In the genomic region with DNA sequence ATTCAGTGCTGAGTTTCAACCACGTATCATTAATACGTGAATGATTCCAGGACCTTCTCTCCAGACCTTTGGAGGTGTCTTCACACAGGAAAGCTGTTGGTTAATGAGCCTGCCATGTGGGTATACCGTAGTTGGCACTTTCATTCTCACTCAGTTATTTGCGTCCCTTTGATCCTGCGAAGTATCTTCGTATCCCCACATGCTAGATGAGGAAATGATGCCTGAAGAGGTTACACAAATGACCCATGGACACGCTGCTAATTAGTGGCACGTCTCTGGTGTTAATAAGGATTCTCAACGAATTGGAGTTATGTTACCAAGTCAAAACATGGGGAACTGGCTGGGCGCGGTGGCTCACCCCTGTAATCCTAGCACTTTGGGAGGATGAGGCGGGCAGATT, we compare ENCODE assay signal across 1 cellular context.
TF ChIP-seq lines count a peak whose summit lies in the region.

No MANE protein-coding gene starts in this region.

TF ChIP-seq in H1, 55 proteins besides CTCF, POLR2A, EP300 and RAD21:
- TF ChIP-seq SIN3A (conservative IDR thresholded peaks at IDR 0.05 in 1 of 2, IDR thresholded peaks at IDR 0.05 in 1 of 2; ENCODE audit: low read depth in 1 of 2, low read length in 2 of 2) (no peak), TAF7 (optimal IDR thresholded peaks at IDR 0.05; ENCODE audit: borderline replicate concordance, low read depth, low read length) (no peak), CEBPB (IDR thresholded peaks at IDR 0.05; ENCODE audit: low read depth, low read length) (no peak), HDAC2 (IDR thresholded peaks at IDR 0.05; ENCODE audit: borderline replicate concordance in 1 of 2, low read depth in 2 of 2, low read length in 2 of 2) (no peak), FOSL1 (IDR thresholded peaks at IDR 0.05; ENCODE audit: insufficient read depth, low read depth, low read length) (no peak), RBBP5 (IDR thresholded peaks at IDR 0.05; ENCODE audit: borderline replicate concordance, low read depth, low read length) (no peak), KDM5A (IDR thresholded peaks at IDR 0.05; ENCODE audit: low read length) (no peak), SIX5 (IDR thresholded peaks at IDR 0.05; ENCODE audit: low read depth, low read length) (no peak), SRF (IDR thresholded peaks at IDR 0.05; ENCODE audit: low read depth, low read length) (no peak), EZH2 (IDR thresholded peaks at IDR 0.05; ENCODE audit: low read depth, low read length, severe bottlenecking) (no peak), CTBP2 (IDR thresholded peaks at IDR 0.05; ENCODE audit: borderline replicate concordance, insufficient read depth, insufficient read length, low read length) (no peak), HDAC6 (IDR thresholded peaks at IDR 0.05; ENCODE audit: low read depth, low read length) (no peak), SIRT6 (IDR thresholded peaks at IDR 0.05; ENCODE audit: low read length) (no peak), ZNF274 (IDR thresholded peaks at IDR 0.05; ENCODE audit: borderline replicate concordance, extremely low read depth, low read length) (no peak), NRF1 (IDR thresholded peaks at IDR 0.05; ENCODE audit: low read depth, low read length) (no peak), CBX8 (IDR thresholded peaks at IDR 0.05; ENCODE audit: borderline replicate concordance, low read depth, low read length) (no peak)
- TF ChIP-seq, protein P1, sequence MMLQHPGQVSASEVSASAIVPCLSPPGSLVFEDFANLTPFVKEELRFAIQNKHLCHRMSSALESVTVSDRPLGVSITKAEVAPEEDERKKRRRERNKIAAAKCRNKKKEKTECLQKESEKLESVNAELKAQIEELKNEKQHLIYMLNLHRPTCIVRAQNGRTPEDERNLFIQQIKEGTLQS (IDR thresholded peaks at IDR 0.05; ENCODE audit: insufficient read depth, low read depth, low read length), result no peak
- TF ChIP-seq, protein P2, sequence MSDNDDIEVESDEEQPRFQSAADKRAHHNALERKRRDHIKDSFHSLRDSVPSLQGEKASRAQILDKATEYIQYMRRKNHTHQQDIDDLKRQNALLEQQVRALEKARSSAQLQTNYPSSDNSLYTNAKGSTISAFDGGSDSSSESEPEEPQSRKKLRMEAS (IDR thresholded peaks at IDR 0.05), result no peak
